1 cellular context compared by ENCODE assay signal in the genomic region with DNA sequence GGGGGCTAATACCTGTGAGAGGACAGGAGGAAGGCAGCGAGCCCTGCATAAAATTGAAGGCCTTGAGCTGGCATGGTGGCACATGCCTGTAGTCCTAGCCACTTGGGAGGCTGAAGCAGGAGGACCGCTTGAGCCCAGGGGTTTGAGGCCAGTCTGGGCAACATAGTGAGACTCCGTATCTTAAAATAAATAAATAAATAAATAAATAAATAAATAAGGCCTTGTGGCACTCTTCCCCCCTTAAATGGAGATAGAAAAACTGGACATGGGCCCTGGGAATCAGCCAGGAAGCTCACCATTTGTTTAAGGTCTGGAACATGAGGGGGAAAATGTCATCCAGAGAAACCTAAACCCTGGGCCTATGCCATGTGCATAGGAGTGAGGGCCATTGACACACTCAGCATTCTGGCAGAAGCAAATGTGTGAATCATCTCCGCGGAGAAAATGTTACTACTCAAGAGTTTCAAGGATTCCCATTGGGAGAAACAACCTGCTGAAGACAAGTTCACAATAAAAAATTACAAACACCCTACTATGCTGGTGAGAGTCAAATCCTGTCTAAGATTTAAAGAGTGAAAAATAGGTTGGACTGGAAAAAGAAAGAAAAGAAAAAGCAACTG.
TF ChIP-seq lines count a peak whose summit lies in the region.

No MANE protein-coding gene starts in this region.

TF ChIP-seq in HEK293, 187 proteins besides CTCF, POLR2A, EP300 and RAD21 (continued from another document and continues in another):
- TF ChIP-seq, protein P1, sequence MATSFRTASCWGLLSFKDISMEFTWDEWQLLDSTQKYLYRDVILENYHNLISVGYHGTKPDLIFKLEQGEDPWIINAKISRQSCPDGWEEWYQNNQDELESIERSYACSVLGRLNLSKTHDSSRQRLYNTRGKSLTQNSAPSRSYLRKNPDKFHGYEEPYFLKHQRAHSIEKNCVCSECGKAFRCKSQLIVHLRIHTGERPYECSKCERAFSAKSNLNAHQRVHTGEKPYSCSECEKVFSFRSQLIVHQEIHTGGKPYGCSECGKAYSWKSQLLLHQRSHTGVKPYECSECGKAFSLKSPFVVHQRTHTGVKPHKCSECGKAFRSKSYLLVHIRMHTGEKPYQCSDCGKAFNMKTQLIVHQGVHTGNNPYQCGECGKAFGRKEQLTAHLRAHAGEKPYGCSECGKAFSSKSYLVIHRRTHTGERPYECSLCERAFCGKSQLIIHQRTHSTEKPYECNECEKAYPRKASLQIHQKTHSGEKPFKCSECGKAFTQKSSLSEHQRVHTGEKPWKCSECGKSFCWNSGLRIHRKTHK (tag by site-specific recombination; IDR thresholded peaks at IDR 0.05) = no peak
- peak; percentile 33; the same call in 1 of the 2 replicates for TF ChIP-seq ZNF140 (tag by site-specific recombination; IDR thresholded peaks at IDR 0.05)
- TF ChIP-seq, protein P2, sequence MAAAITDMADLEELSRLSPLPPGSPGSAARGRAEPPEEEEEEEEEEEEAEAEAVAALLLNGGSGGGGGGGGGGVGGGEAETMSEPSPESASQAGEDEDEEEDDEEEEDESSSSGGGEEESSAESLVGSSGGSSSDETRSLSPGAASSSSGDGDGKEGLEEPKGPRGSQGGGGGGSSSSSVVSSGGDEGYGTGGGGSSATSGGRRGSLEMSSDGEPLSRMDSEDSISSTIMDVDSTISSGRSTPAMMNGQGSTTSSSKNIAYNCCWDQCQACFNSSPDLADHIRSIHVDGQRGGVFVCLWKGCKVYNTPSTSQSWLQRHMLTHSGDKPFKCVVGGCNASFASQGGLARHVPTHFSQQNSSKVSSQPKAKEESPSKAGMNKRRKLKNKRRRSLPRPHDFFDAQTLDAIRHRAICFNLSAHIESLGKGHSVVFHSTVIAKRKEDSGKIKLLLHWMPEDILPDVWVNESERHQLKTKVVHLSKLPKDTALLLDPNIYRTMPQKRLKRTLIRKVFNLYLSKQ (tag by site-specific recombination; IDR thresholded peaks at IDR 0.05; ENCODE audit: borderline replicate concordance) = no peak
- 0 out of 2 replicates have a peak, but pooled peaks have one; percentile 33 for TF ChIP-seq ZXDB (tag by site-specific recombination; IDR thresholded peaks at IDR 0.05)
- TF ChIP-seq ZNF350 (tag by site-specific recombination; IDR thresholded peaks at IDR 0.05) = no peak
- no peak for TF ChIP-seq SETDB1 (IDR thresholded peaks at IDR 0.05; ENCODE audit: insufficient read length, low read length)
- TF ChIP-seq ZNF623 (tag by site-specific recombination; IDR thresholded peaks at IDR 0.05) = peak; percentile 52; the same call in 1 of the 2 replicates
- TF ChIP-seq ZFP37 (tag by site-specific recombination; IDR thresholded peaks at IDR 0.05) = 0 out of 2 replicates have a peak, but pooled peaks have one; percentile 27
- TF ChIP-seq ZNF274 (IDR thresholded peaks at IDR 0.05; ENCODE audit: low read length) = no peak
- TF ChIP-seq ZNF274 (tag by site-specific recombination; IDR thresholded peaks at IDR 0.05; ENCODE audit: borderline replicate concordance) = no peak
- no peak for TF ChIP-seq KLF8 (tag by site-specific recombination; IDR thresholded peaks at IDR 0.05)
- TF ChIP-seq SCRT2 (tag by site-specific recombination; IDR thresholded peaks at IDR 0.05) = no peak
- TF ChIP-seq, protein P3, sequence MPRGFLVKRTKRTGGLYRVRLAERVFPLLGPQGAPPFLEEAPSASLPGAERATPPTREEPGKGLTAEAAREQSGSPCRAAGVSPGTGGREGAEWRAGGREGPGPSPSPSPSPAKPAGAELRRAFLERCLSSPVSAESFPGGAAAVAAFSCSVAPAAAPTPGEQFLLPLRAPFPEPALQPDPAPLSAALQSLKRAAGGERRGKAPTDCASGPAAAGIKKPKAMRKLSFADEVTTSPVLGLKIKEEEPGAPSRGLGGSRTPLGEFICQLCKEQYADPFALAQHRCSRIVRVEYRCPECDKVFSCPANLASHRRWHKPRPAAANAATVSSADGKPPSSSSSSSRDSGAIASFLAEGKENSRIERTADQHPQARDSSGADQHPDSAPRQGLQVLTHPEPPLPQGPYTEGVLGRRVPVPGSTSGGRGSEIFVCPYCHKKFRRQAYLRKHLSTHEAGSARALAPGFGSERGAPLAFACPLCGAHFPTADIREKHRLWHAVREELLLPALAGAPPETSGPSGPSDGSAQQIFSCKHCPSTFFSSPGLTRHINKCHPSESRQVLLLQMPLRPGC (tag by site-specific recombination; IDR thresholded peaks at IDR 0.05) = no peak
- TF ChIP-seq ZNF510 (tag by site-specific recombination; IDR thresholded peaks at IDR 0.05; ENCODE audit: insufficient replicate concordance) = peak; percentile 42
- TF ChIP-seq ZNF629 (tag by site-specific recombination; IDR thresholded peaks at IDR 0.05) = no peak
- TF ChIP-seq, protein P4, sequence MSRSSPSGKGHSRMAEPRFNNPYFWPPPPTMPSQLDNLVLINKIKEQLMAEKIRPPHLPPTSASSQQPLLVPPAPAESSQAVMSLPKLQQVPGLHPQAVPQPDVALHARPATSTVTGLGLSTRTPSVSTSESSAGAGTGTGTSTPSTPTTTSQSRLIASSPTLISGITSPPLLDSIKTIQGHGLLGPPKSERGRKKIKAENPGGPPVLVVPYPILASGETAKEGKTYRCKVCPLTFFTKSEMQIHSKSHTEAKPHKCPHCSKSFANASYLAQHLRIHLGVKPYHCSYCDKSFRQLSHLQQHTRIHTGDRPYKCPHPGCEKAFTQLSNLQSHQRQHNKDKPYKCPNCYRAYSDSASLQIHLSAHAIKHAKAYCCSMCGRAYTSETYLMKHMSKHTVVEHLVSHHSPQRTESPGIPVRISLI (tag by site-specific recombination; IDR thresholded peaks at IDR 0.05) = no peak
- no peak for TF ChIP-seq ZNF23 (tag by site-specific recombination; IDR thresholded peaks at IDR 0.05; ENCODE audit: borderline replicate concordance)
- TF ChIP-seq, protein P5, sequence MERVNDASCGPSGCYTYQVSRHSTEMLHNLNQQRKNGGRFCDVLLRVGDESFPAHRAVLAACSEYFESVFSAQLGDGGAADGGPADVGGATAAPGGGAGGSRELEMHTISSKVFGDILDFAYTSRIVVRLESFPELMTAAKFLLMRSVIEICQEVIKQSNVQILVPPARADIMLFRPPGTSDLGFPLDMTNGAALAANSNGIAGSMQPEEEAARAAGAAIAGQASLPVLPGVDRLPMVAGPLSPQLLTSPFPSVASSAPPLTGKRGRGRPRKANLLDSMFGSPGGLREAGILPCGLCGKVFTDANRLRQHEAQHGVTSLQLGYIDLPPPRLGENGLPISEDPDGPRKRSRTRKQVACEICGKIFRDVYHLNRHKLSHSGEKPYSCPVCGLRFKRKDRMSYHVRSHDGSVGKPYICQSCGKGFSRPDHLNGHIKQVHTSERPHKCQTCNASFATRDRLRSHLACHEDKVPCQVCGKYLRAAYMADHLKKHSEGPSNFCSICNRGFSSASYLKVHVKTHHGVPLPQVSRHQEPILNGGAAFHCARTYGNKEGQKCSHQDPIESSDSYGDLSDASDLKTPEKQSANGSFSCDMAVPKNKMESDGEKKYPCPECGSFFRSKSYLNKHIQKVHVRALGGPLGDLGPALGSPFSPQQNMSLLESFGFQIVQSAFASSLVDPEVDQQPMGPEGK (tag by site-specific recombination; IDR thresholded peaks at IDR 0.05) = no peak
- TF ChIP-seq ZNF404 (tag by site-specific recombination; IDR thresholded peaks at IDR 0.05) = no peak
- TF ChIP-seq ZNF335 (tag by site-specific recombination; conservative IDR thresholded peaks at IDR 0.05) = no peak
- TF ChIP-seq ZNF266 (tag by site-specific recombination; IDR thresholded peaks at IDR 0.05; ENCODE audit: low read depth) = peak; percentile 58
- no peak for TF ChIP-seq ZNF76 (tag by site-specific recombination; IDR thresholded peaks at IDR 0.05; ENCODE audit: borderline replicate concordance, low read depth)
- TF ChIP-seq ZNF433 (tag by site-specific recombination; IDR thresholded peaks at IDR 0.05; ENCODE audit: low read depth) = peak; percentile 66
- TF ChIP-seq ZNF302 (tag by site-specific recombination; IDR thresholded peaks at IDR 0.05; ENCODE audit: low read depth) = no peak
- no peak for TF ChIP-seq ZNF626 (tag by site-specific recombination; IDR thresholded peaks at IDR 0.05)
- TF ChIP-seq ZNF555 (tag by site-specific recombination; conservative IDR thresholded peaks at IDR 0.05) = peak; percentile 47
- TF ChIP-seq, protein P6, sequence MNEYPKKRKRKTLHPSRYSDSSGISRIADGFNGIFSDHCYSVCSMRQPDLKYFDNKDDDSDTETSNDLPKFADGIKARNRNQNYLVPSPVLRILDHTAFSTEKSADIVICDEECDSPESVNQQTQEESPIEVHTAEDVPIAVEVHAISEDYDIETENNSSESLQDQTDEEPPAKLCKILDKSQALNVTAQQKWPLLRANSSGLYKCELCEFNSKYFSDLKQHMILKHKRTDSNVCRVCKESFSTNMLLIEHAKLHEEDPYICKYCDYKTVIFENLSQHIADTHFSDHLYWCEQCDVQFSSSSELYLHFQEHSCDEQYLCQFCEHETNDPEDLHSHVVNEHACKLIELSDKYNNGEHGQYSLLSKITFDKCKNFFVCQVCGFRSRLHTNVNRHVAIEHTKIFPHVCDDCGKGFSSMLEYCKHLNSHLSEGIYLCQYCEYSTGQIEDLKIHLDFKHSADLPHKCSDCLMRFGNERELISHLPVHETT (tag by site-specific recombination; IDR thresholded peaks at IDR 0.05) = no peak
- TF ChIP-seq ZNF423 (tag by site-specific recombination; IDR thresholded peaks at IDR 0.05) = no peak
- TF ChIP-seq, protein P7, sequence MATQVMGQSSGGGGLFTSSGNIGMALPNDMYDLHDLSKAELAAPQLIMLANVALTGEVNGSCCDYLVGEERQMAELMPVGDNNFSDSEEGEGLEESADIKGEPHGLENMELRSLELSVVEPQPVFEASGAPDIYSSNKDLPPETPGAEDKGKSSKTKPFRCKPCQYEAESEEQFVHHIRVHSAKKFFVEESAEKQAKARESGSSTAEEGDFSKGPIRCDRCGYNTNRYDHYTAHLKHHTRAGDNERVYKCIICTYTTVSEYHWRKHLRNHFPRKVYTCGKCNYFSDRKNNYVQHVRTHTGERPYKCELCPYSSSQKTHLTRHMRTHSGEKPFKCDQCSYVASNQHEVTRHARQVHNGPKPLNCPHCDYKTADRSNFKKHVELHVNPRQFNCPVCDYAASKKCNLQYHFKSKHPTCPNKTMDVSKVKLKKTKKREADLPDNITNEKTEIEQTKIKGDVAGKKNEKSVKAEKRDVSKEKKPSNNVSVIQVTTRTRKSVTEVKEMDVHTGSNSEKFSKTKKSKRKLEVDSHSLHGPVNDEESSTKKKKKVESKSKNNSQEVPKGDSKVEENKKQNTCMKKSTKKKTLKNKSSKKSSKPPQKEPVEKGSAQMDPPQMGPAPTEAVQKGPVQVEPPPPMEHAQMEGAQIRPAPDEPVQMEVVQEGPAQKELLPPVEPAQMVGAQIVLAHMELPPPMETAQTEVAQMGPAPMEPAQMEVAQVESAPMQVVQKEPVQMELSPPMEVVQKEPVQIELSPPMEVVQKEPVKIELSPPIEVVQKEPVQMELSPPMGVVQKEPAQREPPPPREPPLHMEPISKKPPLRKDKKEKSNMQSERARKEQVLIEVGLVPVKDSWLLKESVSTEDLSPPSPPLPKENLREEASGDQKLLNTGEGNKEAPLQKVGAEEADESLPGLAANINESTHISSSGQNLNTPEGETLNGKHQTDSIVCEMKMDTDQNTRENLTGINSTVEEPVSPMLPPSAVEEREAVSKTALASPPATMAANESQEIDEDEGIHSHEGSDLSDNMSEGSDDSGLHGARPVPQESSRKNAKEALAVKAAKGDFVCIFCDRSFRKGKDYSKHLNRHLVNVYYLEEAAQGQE (tag by site-specific recombination; IDR thresholded peaks at IDR 0.05) = 0 out of 2 replicates have a peak, but pooled peaks have one; percentile 23
- TF ChIP-seq, protein P8, sequence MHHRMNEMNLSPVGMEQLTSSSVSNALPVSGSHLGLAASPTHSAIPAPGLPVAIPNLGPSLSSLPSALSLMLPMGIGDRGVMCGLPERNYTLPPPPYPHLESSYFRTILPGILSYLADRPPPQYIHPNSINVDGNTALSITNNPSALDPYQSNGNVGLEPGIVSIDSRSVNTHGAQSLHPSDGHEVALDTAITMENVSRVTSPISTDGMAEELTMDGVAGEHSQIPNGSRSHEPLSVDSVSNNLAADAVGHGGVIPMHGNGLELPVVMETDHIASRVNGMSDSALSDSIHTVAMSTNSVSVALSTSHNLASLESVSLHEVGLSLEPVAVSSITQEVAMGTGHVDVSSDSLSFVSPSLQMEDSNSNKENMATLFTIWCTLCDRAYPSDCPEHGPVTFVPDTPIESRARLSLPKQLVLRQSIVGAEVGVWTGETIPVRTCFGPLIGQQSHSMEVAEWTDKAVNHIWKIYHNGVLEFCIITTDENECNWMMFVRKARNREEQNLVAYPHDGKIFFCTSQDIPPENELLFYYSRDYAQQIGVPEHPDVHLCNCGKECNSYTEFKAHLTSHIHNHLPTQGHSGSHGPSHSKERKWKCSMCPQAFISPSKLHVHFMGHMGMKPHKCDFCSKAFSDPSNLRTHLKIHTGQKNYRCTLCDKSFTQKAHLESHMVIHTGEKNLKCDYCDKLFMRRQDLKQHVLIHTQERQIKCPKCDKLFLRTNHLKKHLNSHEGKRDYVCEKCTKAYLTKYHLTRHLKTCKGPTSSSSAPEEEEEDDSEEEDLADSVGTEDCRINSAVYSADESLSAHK (tag by site-specific recombination; IDR thresholded peaks at IDR 0.05) = peak; percentile 65; the same call in 1 of the 2 replicates
- no peak for TF ChIP-seq PRDM1 (tag by site-specific recombination; IDR thresholded peaks at IDR 0.05)
- TF ChIP-seq ZNF211 (tag by site-specific recombination; IDR thresholded peaks at IDR 0.05; ENCODE audit: low read depth) = no peak
- TF ChIP-seq, protein P9, sequence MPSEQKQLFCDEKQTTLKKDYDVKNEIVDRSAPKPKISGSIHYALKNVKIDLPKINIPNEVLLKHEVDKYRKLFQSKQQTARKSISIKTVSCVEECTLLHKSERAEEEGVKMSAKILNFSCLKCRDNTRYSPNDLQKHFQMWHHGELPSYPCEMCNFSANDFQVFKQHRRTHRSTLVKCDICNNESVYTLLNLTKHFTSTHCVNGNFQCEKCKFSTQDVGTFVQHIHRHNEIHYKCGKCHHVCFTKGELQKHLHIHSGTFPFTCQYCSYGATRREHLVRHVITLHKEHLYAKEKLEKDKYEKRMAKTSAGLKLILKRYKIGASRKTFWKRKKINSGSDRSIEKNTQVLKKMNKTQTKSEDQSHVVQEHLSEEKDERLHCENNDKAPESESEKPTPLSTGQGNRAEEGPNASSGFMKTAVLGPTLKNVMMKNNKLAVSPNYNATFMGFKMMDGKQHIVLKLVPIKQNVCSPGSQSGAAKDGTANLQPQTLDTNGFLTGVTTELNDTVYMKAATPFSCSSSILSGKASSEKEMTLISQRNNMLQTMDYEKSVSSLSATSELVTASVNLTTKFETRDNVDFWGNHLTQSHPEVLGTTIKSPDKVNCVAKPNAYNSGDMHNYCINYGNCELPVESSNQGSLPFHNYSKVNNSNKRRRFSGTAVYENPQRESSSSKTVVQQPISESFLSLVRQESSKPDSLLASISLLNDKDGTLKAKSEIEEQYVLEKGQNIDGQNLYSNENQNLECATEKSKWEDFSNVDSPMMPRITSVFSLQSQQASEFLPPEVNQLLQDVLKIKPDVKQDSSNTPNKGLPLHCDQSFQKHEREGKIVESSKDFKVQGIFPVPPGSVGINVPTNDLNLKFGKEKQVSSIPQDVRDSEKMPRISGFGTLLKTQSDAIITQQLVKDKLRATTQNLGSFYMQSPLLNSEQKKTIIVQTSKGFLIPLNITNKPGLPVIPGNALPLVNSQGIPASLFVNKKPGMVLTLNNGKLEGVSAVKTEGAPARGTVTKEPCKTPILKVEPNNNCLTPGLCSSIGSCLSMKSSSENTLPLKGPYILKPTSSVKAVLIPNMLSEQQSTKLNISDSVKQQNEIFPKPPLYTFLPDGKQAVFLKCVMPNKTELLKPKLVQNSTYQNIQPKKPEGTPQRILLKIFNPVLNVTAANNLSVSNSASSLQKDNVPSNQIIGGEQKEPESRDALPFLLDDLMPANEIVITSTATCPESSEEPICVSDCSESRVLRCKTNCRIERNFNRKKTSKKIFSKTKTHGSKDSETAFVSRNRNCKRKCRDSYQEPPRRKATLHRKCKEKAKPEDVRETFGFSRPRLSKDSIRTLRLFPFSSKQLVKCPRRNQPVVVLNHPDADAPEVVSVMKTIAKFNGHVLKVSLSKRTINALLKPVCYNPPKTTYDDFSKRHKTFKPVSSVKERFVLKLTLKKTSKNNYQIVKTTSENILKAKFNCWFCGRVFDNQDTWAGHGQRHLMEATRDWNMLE (tag by site-specific recombination; conservative IDR thresholded peaks at IDR 0.05; ENCODE audit: low read depth) = peak; percentile 78
- TF ChIP-seq ZNF24 (tag by site-specific recombination; IDR thresholded peaks at IDR 0.05) = no peak
